In the genomic region with DNA sequence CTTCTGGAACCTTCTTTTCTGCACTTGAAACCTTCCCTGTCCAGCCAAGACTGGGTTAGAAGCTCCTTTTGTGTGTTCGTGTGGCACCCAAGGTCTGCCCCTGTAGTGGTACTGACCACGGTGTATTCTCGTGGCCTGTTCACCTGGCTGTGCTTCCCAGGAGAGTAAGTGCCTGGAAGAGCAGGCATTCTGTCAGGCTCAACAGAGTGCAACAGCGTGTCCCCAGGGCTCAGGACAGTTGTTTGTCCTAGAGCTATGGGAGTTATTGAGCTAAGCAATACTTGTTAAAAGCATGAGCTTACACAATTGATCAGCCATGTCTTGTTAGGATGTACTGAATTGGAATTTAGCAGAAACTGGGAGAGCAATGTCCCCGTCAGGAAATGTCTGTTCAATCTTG, we compare ENCODE assay signal across 8 cellular contexts. TPM values are rescaled to one million over a fixed set of nuclear protein-coding genes. Genes with fewer than 3 reads are reported as not detected.
DNase-seq lines count a peak whose midpoint lies in the region; ATAC-seq and TF ChIP-seq lines count a peak whose summit lies in the region.

No MANE protein-coding gene starts in this region.

- peaks cover 10% of the 10 kb centered on the region for H3K36me3 Mint-ChIP-seq in nephron progenitor cell (ENCODE audit: low read depth)
- no peaks in the 10 kb centered on the region for H3K36me3 Mint-ChIP-seq in activated T-cell treated with anti-CD3 and anti-CD28 coated beads, Interleukin-2, amount 50 U/mL, for 72 hours (ENCODE audit: insufficient read depth in 2 of 2)

- H3K27ac Mint-ChIP-seq in nephron progenitor cell, result no peak overlapping the region
- H3K27ac Mint-ChIP-seq in activated T-cell treated with anti-CD3 and anti-CD28 coated beads, Interleukin-2, amount 50 U/mL, for 72 hours, result no peak overlapping the region

- H3K9ac ChIP-seq in BLaER1 (peak overlapping the region; percentile 23; the same call in 1 of the 2 replicates), HUES64 (ENCODE audit: low read depth, low read length) (no peak overlapping the region; the same call in 1 of the 2 replicates)

- H3K27ac ChIP-seq in BLaER1 (peak overlapping the region; percentile 31; the same call in 1 of the 2 replicates), HUES64 (ENCODE audit: low read depth, low read length) (peak overlapping the region; percentile 85), coronary artery (peak overlapping the region; percentile 99 to 100)

- H3K9me3 Mint-ChIP-seq in nephron progenitor cell, result no peaks in the 10 kb centered on the region
- H3K9me3 Mint-ChIP-seq in activated T-cell treated with anti-CD3 and anti-CD28 coated beads, Interleukin-2, amount 50 U/mL, for 72 hours, result no peaks in the 10 kb centered on the region

- WGBS in HUES64, result 59% methylated on average over 4 of the region's 5 CpGs

- no peak for DNase-seq in coronary artery (ENCODE audit: low spot score)
- no peak for DNase-seq in nephron progenitor cell
- no peak for DNase-seq in DMS 273 (lab: John Stamatoyannopoulos, UW; ENCODE audit: unreplicated experiment)
- DNase-seq in HK-2 (ENCODE audit: unreplicated experiment), result no peak
- no peak for DNase-seq in glomerular visceral epithelial cell (ENCODE audit: extremely low spot score)
- DNase-seq in activated T-cell treated with anti-CD3 and anti-CD28 coated beads, Interleukin-2, amount 50 U/mL, for 72 hours, result no peak

- 0 out of 2 replicates have a peak overlapping the region, but pooled peaks have one; percentile 84 for H3K4me3 ChIP-seq in BLaER1
- peak overlapping the region; percentile 89 for H3K4me3 ChIP-seq in HUES64 (ENCODE audit: low read length)
- no peak overlapping the region for H3K4me3 ChIP-seq in coronary artery

- H3K4me1 Mint-ChIP-seq in nephron progenitor cell, result peaks cover 53% of the 10 kb centered on the region
- H3K4me1 Mint-ChIP-seq in activated T-cell treated with anti-CD3 and anti-CD28 coated beads, Interleukin-2, amount 50 U/mL, for 72 hours (ENCODE audit: low read depth), result peaks cover 65% of the 10 kb centered on the region

- peak overlapping the region; percentile 50 for H3K4me3 Mint-ChIP-seq in nephron progenitor cell
- no peak overlapping the region for H3K4me3 Mint-ChIP-seq in activated T-cell treated with anti-CD3 and anti-CD28 coated beads, Interleukin-2, amount 50 U/mL, for 72 hours

- H3K9me3 ChIP-seq in BLaER1, result no peaks in the 10 kb centered on the region; the same call in 1 of the 2 replicates
- H3K9me3 ChIP-seq in HUES64 (ENCODE audit: insufficient read depth, low read depth, low read length), result no peaks in the 10 kb centered on the region

- ATAC-seq in activated T-cell treated with anti-CD3 and anti-CD28 coated beads, Interleukin-2, amount 50 U/mL, for 72 hours (replicated peaks in 1 of 2), result no peak

- H3K36me3 ChIP-seq in BLaER1, result no peaks in the 10 kb centered on the region
- H3K36me3 ChIP-seq in HUES64 (ENCODE audit: insufficient read depth, low read length), result peaks cover 19% of the 10 kb centered on the region

- H3K4me2 ChIP-seq in BLaER1, result peak overlapping the region; percentile 89

- peaks cover 4% of the 10 kb centered on the region for H3K27me3 Mint-ChIP-seq in nephron progenitor cell (ENCODE audit: low read depth, poor library complexity)
- H3K27me3 Mint-ChIP-seq in activated T-cell treated with anti-CD3 and anti-CD28 coated beads, Interleukin-2, amount 50 U/mL, for 72 hours (ENCODE audit: low read depth), result no peaks in the 10 kb centered on the region

- H4K20me1 ChIP-seq in BLaER1, result no peaks in the 10 kb centered on the region

- TF ChIP-seq CTCF in coronary artery (IDR thresholded peaks at IDR 0.05) (no peak), nephron progenitor cell (IDR thresholded peaks at IDR 0.05) (no peak)

- peaks cover 65% of the 10 kb centered on the region for H3K4me1 ChIP-seq in BLaER1
- peaks cover 72% of the 10 kb centered on the region for H3K4me1 ChIP-seq in HUES64 (ENCODE audit: insufficient read depth, low read length)

- H3K27me3 ChIP-seq in BLaER1 (no peaks in the 10 kb centered on the region), HUES64 (ENCODE audit: insufficient read depth, low read length) (no peaks in the 10 kb centered on the region)

RNA-seq across cellular contexts. Expression of gene SLC38A2, which starts 12.9 kb away (rescaled TPM):
- 197 TPM for polyA plus RNA-seq in HUES64 (2013, experiment 1 of 2)
- polyA plus RNA-seq in HUES64 (2013, experiment 2 of 2), result 203 TPM
- 100 to 1,000 TPM; 481 to 496 TPM for total RNA-seq in activated T-cell treated with anti-CD3 and anti-CD28 coated beads, Interleukin-2, amount 50 U/mL, for 72 hours

Comparison
In these comparisons a context has a peak if more than half of its experiments do, and no peak if none do; other contexts are left out.
1. H3K27ac ChIP-seq: peak in every context shown above with its lines; median percentile 100 in coronary artery; 85 in HUES64; 31 in BLaER1.